ENCODE assay signal across 12 cellular contexts in the genomic region with DNA sequence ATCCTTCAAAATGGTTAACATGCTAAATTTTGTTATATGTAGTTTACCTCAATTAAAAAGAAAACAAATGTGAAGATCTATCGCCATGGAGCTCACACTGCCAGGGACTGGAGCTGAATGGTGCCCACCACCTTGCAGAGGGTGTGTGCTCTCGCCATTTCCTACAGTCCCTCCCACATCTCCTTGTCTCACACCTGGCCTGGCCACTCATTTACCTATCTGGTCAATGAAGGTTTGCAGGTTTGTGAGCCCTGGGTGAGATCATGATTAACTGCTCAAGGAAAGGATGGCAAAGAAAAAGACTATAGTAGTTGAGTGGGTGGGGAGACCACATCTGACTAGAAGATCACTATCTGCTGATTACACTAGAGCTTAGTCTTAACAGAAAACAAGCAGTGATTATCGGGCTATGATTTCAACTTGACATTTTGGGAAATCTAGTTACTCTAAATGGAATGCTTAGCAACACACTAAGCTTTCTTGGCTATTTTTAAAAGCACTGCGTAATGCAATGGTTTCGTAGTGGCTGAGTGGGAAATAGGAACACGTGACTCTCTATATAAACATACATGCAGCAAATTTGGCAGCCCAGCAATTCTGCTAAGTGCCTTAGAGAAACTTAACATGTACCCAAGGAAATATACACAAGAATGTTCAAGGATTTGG. TPM values are rescaled to one million over a fixed set of nuclear protein-coding genes. Genes with fewer than 3 reads are reported as not detected.
DNase-seq lines count a peak whose midpoint lies in the region; ATAC-seq and TF ChIP-seq lines count a peak whose summit lies in the region.
"Had no signal": no experiment of that assay in that cellular context is flagged by ENCODE, and none has a peak within 500 bp of the region (broad histone marks: within the 10 kb centered on the region; RNA-seq: fewer than 3 reads in every experiment).

No MANE protein-coding gene starts in this region.

- H3K27ac ChIP-seq in GM23338 (ENCODE audit: low read depth): peak overlapping the region; percentile 43; the same call in 1 of the 2 replicates

- H3K4me3 ChIP-seq in GM23338 (no peak overlapping the region), astrocyte of the spinal cord (ENCODE audit: low read depth, low read length) (no peak overlapping the region)

- in situ Hi-C loops in astrocyte of the spinal cord (cut with HindIII; ENCODE audit: low sequenced_read_pairs): no loop called here

- H3K36me3 Mint-ChIP-seq in GM23338 (ENCODE audit: low read depth): peaks cover 67% of the 10 kb centered on the region

- H3K36me3 ChIP-seq in GM23338 (ENCODE audit: insufficient read depth): no peaks in the 10 kb centered on the region; the same call in 1 of the 2 replicates

- TF ChIP-seq CTCF in GM23338 (conservative IDR thresholded peaks at IDR 0.05; ENCODE audit: low read depth in 2 of 2) (no peak), astrocyte of the spinal cord (IDR thresholded peaks at IDR 0.05; ENCODE audit: low read depth, low read length) (no peak)

- H3K27ac Mint-ChIP-seq in GM23338: peak overlapping the region; percentile 85
- H3K27ac Mint-ChIP-seq: T-helper 2 cell treated with Interferon-gamma antibody and Interleukin-4, amounts not matched to agents 5 μg/mL and 100 μg/mL, for 36 hours had no signal

- H4K20me1 ChIP-seq in GM23338 (replicated peaks; ENCODE audit: insufficient read depth): no peaks in the 10 kb centered on the region

- no peak overlapping the region for H3K4me2 ChIP-seq in GM23338

- peaks cover 57% of the 10 kb centered on the region for H3K4me1 ChIP-seq in GM23338 (ENCODE audit: insufficient read depth)

- no peaks in the 10 kb centered on the region for H3K27me3 Mint-ChIP-seq in GM23338 (ENCODE audit: insufficient read depth, low read depth, poor library complexity)
- H3K27me3 Mint-ChIP-seq: activated T-helper 17 cell treated with anti-CD3 and anti-CD28 coated beads, Interleukin-2, amount 50 U/mL, for 72 hours had no signal

- H3K4me3 Mint-ChIP-seq in GM23338: no peak overlapping the region
- H3K4me3 Mint-ChIP-seq: activated T-helper 17 cell treated with anti-CD3 and anti-CD28 coated beads, Interleukin-2, amount 50 U/mL, for 72 hours; T-helper 2 cell treated with Interferon-gamma antibody and Interleukin-4, amounts not matched to agents 5 μg/mL and 100 μg/mL, for 36 hours had no signal

- intact Hi-C loops in left cardiac atrium (cut with DNase I) (no loop called here), sciatic nerve (cut with DNase I) (no loop called here)

- no peaks in the 10 kb centered on the region for H3K9me2 ChIP-seq in GM23338 (ENCODE audit: insufficient read depth)

- DNase-seq in GM23338 (ENCODE audit: low spot score): peak; percentile 28
- peak; percentile 73 for DNase-seq in astrocyte of the spinal cord (ENCODE audit: low read depth, low spot score)
- peak; percentile 39 for DNase-seq in left cardiac atrium
- DNase-seq in sciatic nerve (ENCODE audit: low spot score): no peak
- DNase-seq in effector CD8-positive, alpha-beta T cell (lab: John Stamatoyannopoulos, UW): no peak
- no peak for DNase-seq in hippocampal formation (lab: John Stamatoyannopoulos, UW)
- no peak for DNase-seq in NCI-H2227 treated with DMSO at 0.1 percent for 48 hours (lab: John Stamatoyannopoulos, UW)
- DNase-seq: NCI-H69; stimulated activated CD4-positive, alpha-beta T cell treated with anti-CD3 and anti-CD28 coated beads, Interleukin-2, amount 100 ng/mL, for 48 hours had no signal

- H3F3A ChIP-seq in GM23338 (replicated peaks; ENCODE audit: low read depth): no peaks in the 10 kb centered on the region

- H3K27me3 ChIP-seq in GM23338 (ENCODE audit: insufficient read depth): no peaks in the 10 kb centered on the region

- H2AFZ ChIP-seq in GM23338: no peak overlapping the region

- H3K4me1 Mint-ChIP-seq in GM23338: peaks cover 69% of the 10 kb centered on the region
- H3K4me1 Mint-ChIP-seq: activated T-helper 17 cell treated with anti-CD3 and anti-CD28 coated beads, Interleukin-2, amount 50 U/mL, for 72 hours had no signal

- H3K79me2 ChIP-seq in GM23338 (replicated peaks; ENCODE audit: insufficient read depth): peaks cover 40% of the 10 kb centered on the region

- ATAC-seq in GM23338: peak; percentile 54
- peak; percentile 64 to 90 for ATAC-seq in left cardiac atrium
- ATAC-seq in sciatic nerve: peak; percentile 52
- ATAC-seq in GM18861 (IDR thresholded peaks at IDR 0.05; ENCODE audit: unreplicated experiment): no peak
- ATAC-seq: activated T-helper 17 cell treated with anti-CD3 and anti-CD28 coated beads, Interleukin-2, amount 50 U/mL, for 72 hours had no signal

- no peaks in the 10 kb centered on the region; the same call in 2 of the 3 replicates for H3K9me3 Mint-ChIP-seq in GM23338
- H3K9me3 Mint-ChIP-seq: activated T-helper 17 cell treated with anti-CD3 and anti-CD28 coated beads, Interleukin-2, amount 50 U/mL, for 72 hours; T-helper 2 cell treated with Interferon-gamma antibody and Interleukin-4, amounts not matched to agents 5 μg/mL and 100 μg/mL, for 36 hours had no signal

TF ChIP-seq in GM23338, 12 proteins besides CTCF, POLR2A, EP300 and RAD21 (continues in another document):
- TF ChIP-seq POLR2AphosphoS5 (IDR thresholded peaks at IDR 0.05; ENCODE audit: low read depth) (no peak), JUNB (IDR thresholded peaks at IDR 0.05; ENCODE audit: unreplicated experiment) (no peak)
- TF ChIP-seq, protein P1, sequence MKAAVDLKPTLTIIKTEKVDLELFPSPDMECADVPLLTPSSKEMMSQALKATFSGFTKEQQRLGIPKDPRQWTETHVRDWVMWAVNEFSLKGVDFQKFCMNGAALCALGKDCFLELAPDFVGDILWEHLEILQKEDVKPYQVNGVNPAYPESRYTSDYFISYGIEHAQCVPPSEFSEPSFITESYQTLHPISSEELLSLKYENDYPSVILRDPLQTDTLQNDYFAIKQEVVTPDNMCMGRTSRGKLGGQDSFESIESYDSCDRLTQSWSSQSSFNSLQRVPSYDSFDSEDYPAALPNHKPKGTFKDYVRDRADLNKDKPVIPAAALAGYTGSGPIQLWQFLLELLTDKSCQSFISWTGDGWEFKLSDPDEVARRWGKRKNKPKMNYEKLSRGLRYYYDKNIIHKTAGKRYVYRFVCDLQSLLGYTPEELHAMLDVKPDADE (IDR thresholded peaks at IDR 0.05): no peak
- TF ChIP-seq, protein P2, sequence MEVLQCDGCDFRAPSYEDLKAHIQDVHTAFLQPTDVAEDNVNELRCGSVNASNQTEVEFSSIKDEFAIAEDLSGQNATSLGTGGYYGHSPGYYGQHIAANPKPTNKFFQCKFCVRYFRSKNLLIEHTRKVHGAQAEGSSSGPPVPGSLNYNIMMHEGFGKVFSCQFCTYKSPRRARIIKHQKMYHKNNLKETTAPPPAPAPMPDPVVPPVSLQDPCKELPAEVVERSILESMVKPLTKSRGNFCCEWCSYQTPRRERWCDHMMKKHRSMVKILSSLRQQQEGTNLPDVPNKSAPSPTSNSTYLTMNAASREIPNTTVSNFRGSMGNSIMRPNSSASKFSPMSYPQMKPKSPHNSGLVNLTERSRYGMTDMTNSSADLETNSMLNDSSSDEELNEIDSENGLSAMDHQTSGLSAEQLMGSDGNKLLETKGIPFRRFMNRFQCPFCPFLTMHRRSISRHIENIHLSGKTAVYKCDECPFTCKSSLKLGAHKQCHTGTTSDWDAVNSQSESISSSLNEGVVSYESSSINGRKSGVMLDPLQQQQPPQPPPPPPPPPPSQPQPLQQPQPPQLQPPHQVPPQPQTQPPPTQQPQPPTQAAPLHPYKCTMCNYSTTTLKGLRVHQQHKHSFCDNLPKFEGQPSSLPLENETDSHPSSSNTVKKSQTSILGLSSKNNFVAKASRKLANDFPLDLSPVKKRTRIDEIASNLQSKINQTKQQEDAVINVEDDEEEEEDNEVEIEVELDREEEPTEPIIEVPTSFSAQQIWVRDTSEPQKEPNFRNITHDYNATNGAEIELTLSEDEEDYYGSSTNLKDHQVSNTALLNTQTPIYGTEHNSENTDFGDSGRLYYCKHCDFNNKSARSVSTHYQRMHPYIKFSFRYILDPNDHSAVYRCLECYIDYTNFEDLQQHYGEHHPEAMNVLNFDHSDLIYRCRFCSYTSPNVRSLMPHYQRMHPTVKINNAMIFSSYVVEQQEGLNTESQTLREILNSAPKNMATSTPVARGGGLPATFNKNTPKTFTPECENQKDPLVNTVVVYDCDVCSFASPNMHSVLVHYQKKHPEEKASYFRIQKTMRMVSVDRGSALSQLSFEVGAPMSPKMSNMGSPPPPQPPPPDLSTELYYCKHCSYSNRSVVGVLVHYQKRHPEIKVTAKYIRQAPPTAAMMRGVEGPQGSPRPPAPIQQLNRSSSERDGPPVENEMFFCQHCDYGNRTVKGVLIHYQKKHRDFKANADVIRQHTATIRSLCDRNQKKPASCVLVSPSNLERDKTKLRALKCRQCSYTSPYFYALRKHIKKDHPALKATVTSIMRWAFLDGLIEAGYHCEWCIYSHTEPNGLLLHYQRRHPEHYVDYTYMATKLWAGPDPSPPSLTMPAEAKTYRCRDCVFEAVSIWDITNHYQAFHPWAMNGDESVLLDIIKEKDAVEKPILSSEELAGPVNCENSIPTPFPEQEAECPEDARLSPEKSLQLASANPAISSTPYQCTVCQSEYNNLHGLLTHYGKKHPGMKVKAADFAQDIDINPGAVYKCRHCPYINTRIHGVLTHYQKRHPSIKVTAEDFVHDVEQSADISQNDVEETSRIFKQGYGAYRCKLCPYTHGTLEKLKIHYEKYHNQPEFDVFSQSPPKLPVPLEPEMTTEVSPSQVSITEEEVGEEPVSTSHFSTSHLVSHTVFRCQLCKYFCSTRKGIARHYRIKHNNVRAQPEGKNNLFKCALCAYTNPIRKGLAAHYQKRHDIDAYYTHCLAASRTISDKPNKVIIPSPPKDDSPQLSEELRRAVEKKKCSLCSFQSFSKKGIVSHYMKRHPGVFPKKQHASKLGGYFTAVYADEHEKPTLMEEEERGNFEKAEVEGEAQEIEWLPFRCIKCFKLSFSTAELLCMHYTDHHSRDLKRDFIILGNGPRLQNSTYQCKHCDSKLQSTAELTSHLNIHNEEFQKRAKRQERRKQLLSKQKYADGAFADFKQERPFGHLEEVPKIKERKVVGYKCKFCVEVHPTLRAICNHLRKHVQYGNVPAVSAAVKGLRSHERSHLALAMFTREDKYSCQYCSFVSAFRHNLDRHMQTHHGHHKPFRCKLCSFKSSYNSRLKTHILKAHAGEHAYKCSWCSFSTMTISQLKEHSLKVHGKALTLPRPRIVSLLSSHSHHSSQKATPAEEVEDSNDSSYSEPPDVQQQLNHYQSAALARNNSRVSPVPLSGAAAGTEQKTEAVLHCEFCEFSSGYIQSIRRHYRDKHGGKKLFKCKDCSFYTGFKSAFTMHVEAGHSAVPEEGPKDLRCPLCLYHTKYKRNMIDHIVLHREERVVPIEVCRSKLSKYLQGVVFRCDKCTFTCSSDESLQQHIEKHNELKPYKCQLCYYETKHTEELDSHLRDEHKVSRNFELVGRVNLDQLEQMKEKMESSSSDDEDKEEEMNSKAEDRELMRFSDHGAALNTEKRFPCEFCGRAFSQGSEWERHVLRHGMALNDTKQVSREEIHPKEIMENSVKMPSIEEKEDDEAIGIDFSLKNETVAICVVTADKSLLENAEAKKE (CRISPR knock-in tag; IDR thresholded peaks at IDR 0.05): no peak

RNA-seq across cellular contexts. Expression of a gene that starts 27.3 kb away (rescaled TPM):
- total RNA-seq in GM23338 (2014; rRNA removed; shearing (Covaris generic)): 85.8 and 98.3 TPM in 2 replicates
- 120 and 136 TPM in 2 replicates for polyA plus RNA-seq in GM23338 (2016; fragmentation: Nextera tagmentation; extraction: Ambion mirVana)
- total RNA-seq in left cardiac atrium (10 to 100 TPM; 17.8 to 29.8 TPM), sciatic nerve (46.7 TPM)

Comparison
In these comparisons a context has a peak if more than half of its experiments do, and no peak if none do; other contexts are left out.
1. DNase-seq: peak in GM23338 (single experiment), astrocyte of the spinal cord (single experiment) and left cardiac atrium (single experiment); none in sciatic nerve (single experiment), effector CD8-positive, alpha-beta T cell (single experiment), hippocampal formation (0 of 2) and NCI-H2227 treated with DMSO at 0.1 percent for 48 hours (single experiment).